In genomic region chr5:96326902-96327301, GRCh38 we compare ENCODE assay signal across 16 cellular contexts.
DNase-seq lines count a peak whose midpoint lies in the region; ATAC-seq and TF ChIP-seq lines count a peak whose summit lies in the region.
"Had no signal": no experiment of that assay in that cellular context is flagged by ENCODE, and none has a peak within 500 bp of the region (broad histone marks: within the 10 kb centered on the region; RNA-seq: fewer than 3 reads in every experiment).

No MANE protein-coding gene starts in this region.

- WGBS in endodermal cell (ENCODE audit: insufficient coverage in 1 of 2, insufficient read length in 1 of 2), 2 experiments = 93 to 94% methylated on average over 2 to 4 of the region's 4 CpGs

- no peaks in the 10 kb centered on the region for H3K36me3 ChIP-seq in endodermal cell (ENCODE audit: control insufficient read depth, insufficient read depth, low read length)

- CTCF ChIA-PET in Calu3 (lab: Charles Lee) = no interaction called here
- CTCF ChIA-PET in MCF 10A (lab: Yijun Ruan, JAX) = interaction anchor here (1.3 to 1.4 kb wide), 2 partner anchors 12 to 468 kb away, joined by 4 to 5 read pairs; no protein-coding TSS in a partner anchor

- no peak overlapping the region for H3K9ac ChIP-seq in endodermal cell (ENCODE audit: extremely low read depth, low read length, poor library complexity, severe bottlenecking)

- intact Hi-C loops in Calu3 (cut with micrococcal nuclease; ENCODE audit: unreplicated experiment) (no loop called here), MCF 10A (cut with micrococcal nuclease) (no loop called here)

- POLR2A ChIA-PET in MCF 10A (lab: Yijun Ruan, JAX) = interaction anchor here (0.7 to 1.4 kb wide), 4 partner anchors 8 to 404 kb away, joined by 3 to 4 read pairs (median 4); no protein-coding TSS in a partner anchor

- peaks cover 12% of the 10 kb centered on the region for H3K4me1 Mint-ChIP-seq in stimulated activated memory B cell treated with anti-CD40 and anti-IgM and Interleukin-4, amounts not matched to agents 10 μg/mL and 1 μg/mL and 100 μg/mL, for 72 hours
- H3K4me1 Mint-ChIP-seq in Calu3 (ENCODE audit: low read depth, unreplicated experiment) = peaks cover 38% of the 10 kb centered on the region
- H3K4me1 Mint-ChIP-seq in MCF 10A (ENCODE audit: insufficient read depth, unreplicated experiment) = peaks cover 24% of the 10 kb centered on the region
- peaks cover 24% of the 10 kb centered on the region for H3K4me1 Mint-ChIP-seq in endodermal cell
- H3K4me1 Mint-ChIP-seq: IgD-negative memory B cell had no signal

- no peak overlapping the region for H3K27ac ChIP-seq in endodermal cell (ENCODE audit: low read depth, low read length)

- no peaks in the 10 kb centered on the region for H3K9me3 Mint-ChIP-seq in stimulated activated memory B cell treated with anti-CD40 and anti-IgM and Interleukin-4, amounts not matched to agents 10 μg/mL and 1 μg/mL and 100 μg/mL, for 72 hours
- H3K9me3 Mint-ChIP-seq in Calu3 (ENCODE audit: low read depth, unreplicated experiment) = peaks cover 4% of the 10 kb centered on the region
- peaks cover 7% of the 10 kb centered on the region for H3K9me3 Mint-ChIP-seq in MCF 10A (ENCODE audit: unreplicated experiment)
- H3K9me3 Mint-ChIP-seq in endodermal cell = no peaks in the 10 kb centered on the region
- H3K9me3 Mint-ChIP-seq: activated CD4-positive, alpha-beta T cell treated with anti-CD3 and anti-CD28 coated beads, Interleukin-2, amount 10 ng/mL, durations not matched to agents 24 days and 14 days; CD4-positive, alpha-beta T cell had no signal

- ATAC-seq in GM19025 (IDR thresholded peaks at IDR 0.05; ENCODE audit: low read depth, unreplicated experiment) (peak; percentile 75), GM21717 (IDR thresholded peaks at IDR 0.05; ENCODE audit: unreplicated experiment) (peak; percentile 82), HG03103 (IDR thresholded peaks at IDR 0.05; ENCODE audit: low read depth, unreplicated experiment) (peak; percentile 70)
- peak; percentile 69 for ATAC-seq in stimulated activated memory B cell treated with anti-CD40 and anti-IgM and Interleukin-4, amounts not matched to agents 10 μg/mL and 1 μg/mL and 100 μg/mL, for 72 hours
- ATAC-seq: left cardiac atrium; naive thymus-derived CD4-positive, alpha-beta T cell had no signal

- BruUV-seq in Calu3 (replicated peaks; lab: Mats Ljungman, UMichigan) = no TSS peak
- no TSS peak for BruUV-seq in MCF 10A (replicated peaks; lab: Mats Ljungman, UMichigan)

- DNase-seq in Calu3 (no peak), MCF 10A (ENCODE audit: unreplicated experiment) (no peak), endodermal cell (no peak)
- DNase-seq: activated CD4-positive, alpha-beta T cell treated with anti-CD3 and anti-CD28 coated beads, Interleukin-2, amount 10 ng/mL, durations not matched to agents 24 days and 14 days; CD4-positive, alpha-beta T cell; H7; left cardiac atrium; naive thymus-derived CD4-positive, alpha-beta T cell; NCI-H146; NK-92 treated with Interleukin-12 subunit alpha and Interleukin-12 subunit beta, amount 100 ng/mL, for 24 hours; retina had no signal

- H3K4me1 ChIP-seq in endodermal cell (ENCODE audit: control insufficient read depth, insufficient read depth, low read length) = peaks cover 11% of the 10 kb centered on the region

- no peaks in the 10 kb centered on the region for H3K9me3 ChIP-seq in endodermal cell (ENCODE audit: control insufficient read depth, low read length)

- H3K36me3 Mint-ChIP-seq in stimulated activated memory B cell treated with anti-CD40 and anti-IgM and Interleukin-4, amounts not matched to agents 10 μg/mL and 1 μg/mL and 100 μg/mL, for 72 hours = no peaks in the 10 kb centered on the region
- H3K36me3 Mint-ChIP-seq in Calu3 (ENCODE audit: insufficient read depth, unreplicated experiment) (no peaks in the 10 kb centered on the region), MCF 10A (ENCODE audit: insufficient read depth, unreplicated experiment) (no peaks in the 10 kb centered on the region), endodermal cell (ENCODE audit: low read depth) (no peaks in the 10 kb centered on the region)
- H3K36me3 Mint-ChIP-seq: naive thymus-derived CD4-positive, alpha-beta T cell had no signal

- TF ChIP-seq CTCF in Calu3 (IDR thresholded peaks at IDR 0.05; ENCODE audit: unreplicated experiment) = no peak
- no peak for TF ChIP-seq CTCF in MCF 10A (IDR thresholded peaks at IDR 0.05; ENCODE audit: unreplicated experiment)
- TF ChIP-seq CTCF in endodermal cell (conservative IDR thresholded peaks at IDR 0.05) = no peak

- no peak overlapping the region for H3K4me3 Mint-ChIP-seq in stimulated activated memory B cell treated with anti-CD40 and anti-IgM and Interleukin-4, amounts not matched to agents 10 μg/mL and 1 μg/mL and 100 μg/mL, for 72 hours
- H3K4me3 Mint-ChIP-seq in Calu3 (ENCODE audit: low read depth, unreplicated experiment) (no peak overlapping the region), MCF 10A (ENCODE audit: unreplicated experiment) (no peak overlapping the region), endodermal cell (no peak overlapping the region)
- H3K4me3 Mint-ChIP-seq: activated CD4-positive, alpha-beta T cell treated with anti-CD3 and anti-CD28 coated beads, Interleukin-2, amount 10 ng/mL, durations not matched to agents 24 days and 14 days; CD4-positive, alpha-beta T cell; naive thymus-derived CD4-positive, alpha-beta T cell had no signal

- no peak overlapping the region for H3K27ac Mint-ChIP-seq in stimulated activated memory B cell treated with anti-CD40 and anti-IgM and Interleukin-4, amounts not matched to agents 10 μg/mL and 1 μg/mL and 100 μg/mL, for 72 hours
- H3K27ac Mint-ChIP-seq in Calu3 (ENCODE audit: unreplicated experiment) = no peak overlapping the region
- no peak overlapping the region for H3K27ac Mint-ChIP-seq in MCF 10A (ENCODE audit: low read depth, unreplicated experiment)
- no peak overlapping the region for H3K27ac Mint-ChIP-seq in endodermal cell
- H3K27ac Mint-ChIP-seq: activated CD4-positive, alpha-beta T cell treated with anti-CD3 and anti-CD28 coated beads, Interleukin-2, amount 10 ng/mL, durations not matched to agents 24 days and 14 days; CD4-positive, alpha-beta T cell; naive thymus-derived CD4-positive, alpha-beta T cell had no signal

- H3K27me3 Mint-ChIP-seq in stimulated activated memory B cell treated with anti-CD40 and anti-IgM and Interleukin-4, amounts not matched to agents 10 μg/mL and 1 μg/mL and 100 μg/mL, for 72 hours = peaks cover 8% of the 10 kb centered on the region
- H3K27me3 Mint-ChIP-seq in Calu3 (ENCODE audit: unreplicated experiment) (no peaks in the 10 kb centered on the region), MCF 10A (ENCODE audit: insufficient read depth, unreplicated experiment) (no peaks in the 10 kb centered on the region), endodermal cell (ENCODE audit: insufficient read depth) (no peaks in the 10 kb centered on the region)
- H3K27me3 Mint-ChIP-seq: IgD-negative memory B cell had no signal

- no peaks in the 10 kb centered on the region for H3K27me3 ChIP-seq in endodermal cell (ENCODE audit: control insufficient read depth, insufficient read depth, low read length, poor library complexity, severe bottlenecking)

- H3K4me3 ChIP-seq in endodermal cell (ENCODE audit: low read length) = no peak overlapping the region
